17 cellular contexts compared by ENCODE assay signal in genomic region chr9:131491001-131491710, GRCh38. TPM values are rescaled to one million over a fixed set of nuclear protein-coding genes. Genes with fewer than 3 reads are reported as not detected.
A peak's percentile ranks its signal among the peaks of the same experiment; 100 is the strongest.
DNase-seq lines count a peak whose midpoint lies in the region; ATAC-seq, FAIRE-seq and TF ChIP-seq lines count a peak whose summit lies in the region.
"Had no signal": no experiment of that assay in that cellular context is flagged by ENCODE, and none has a peak within 500 bp of the region (broad histone marks: within the 10 kb centered on the region; RNA-seq: fewer than 3 reads in every experiment).

No MANE protein-coding gene starts in this region.

- H3K9me3 Mint-ChIP-seq in MCF 10A (ENCODE audit: unreplicated experiment): no peaks in the 10 kb centered on the region

- H2AFZ ChIP-seq in HepG2 (ENCODE audit: low read length) (no peak overlapping the region), K562 (ENCODE audit: low read depth, low read length) (no peak overlapping the region)
- H2AFZ ChIP-seq: PC-9 had no signal

- H3K27ac ChIP-seq in HepG2 (ENCODE audit: extremely low read length, insufficient read depth, low read length) (no peak overlapping the region), right lobe of liver (no peak overlapping the region), K562 (ENCODE audit: extremely low read depth, low read depth, low read length) (no peak overlapping the region)
- H3K27ac ChIP-seq: KMS-11, PC-9 had no signal

- in situ Hi-C loops in HepG2 (cut with HindIII; ENCODE audit: extremely low pct_ligation_motif_present, low pct_unique_long_range_greater_than_20kb): no loop called here
- in situ Hi-C loops in K562 (cut with MboI): no loop called here

- no peaks in the 10 kb centered on the region for H3K27me3 Mint-ChIP-seq in MCF 10A (ENCODE audit: insufficient read depth, unreplicated experiment)

- POLR2A ChIA-PET in HepG2 (lab: Yijun Ruan, JAX) (no interaction called here), K562 (lab: Yijun Ruan, JAX) (interaction anchor here (1.2 to 3.0 kb wide), 2 partner anchors 9 to 12 kb away, joined by 3 to 12 read pairs; no protein-coding TSS in a partner anchor), HEK293T (lab: Yijun Ruan, JAX) (no interaction called here), MCF 10A (lab: Yijun Ruan, JAX) (interaction anchor here (1.2 kb wide), 1 partner anchor 27 kb away, joined by 4 read pairs; no protein-coding TSS in a partner anchor)

- no peak overlapping the region for H3K4me3 Mint-ChIP-seq in MCF 10A (ENCODE audit: unreplicated experiment)
- H3K4me3 Mint-ChIP-seq: CD14-positive monocyte had no signal

- peaks cover 94% of the 10 kb centered on the region for H3K36me3 Mint-ChIP-seq in MCF 10A (ENCODE audit: insufficient read depth, unreplicated experiment)

- no peaks in the 10 kb centered on the region for H3K4me1 ChIP-seq in HepG2 (ENCODE audit: insufficient read depth, low read length)
- H3K4me1 ChIP-seq in right lobe of liver: no peaks in the 10 kb centered on the region
- H3K4me1 ChIP-seq in K562 (replicated peaks in 1 of 2; ENCODE audit: control insufficient read depth in 2 of 2, insufficient read depth in 2 of 2, low read length in 2 of 2): no peaks in the 10 kb centered on the region

- H3K4me3 ChIP-seq in HepG2 (replicated peaks in 1 of 3; ENCODE audit: insufficient read depth in 1 of 3, low read depth in 2 of 3, low read length in 3 of 3): no peak overlapping the region
- no peak overlapping the region for H3K4me3 ChIP-seq in right lobe of liver
- no peak overlapping the region for H3K4me3 ChIP-seq in K562
- H3K4me3 ChIP-seq: PC-9 had no signal

- TF ChIP-seq CTCF in HepG2 (CRISPR knock-in tag; IDR thresholded peaks at IDR 0.05) (no peak), right lobe of liver (IDR thresholded peaks at IDR 0.05) (no peak), K562 (IDR thresholded peaks at IDR 0.05 in 2 of 3, conservative IDR thresholded peaks at IDR 0.05 in 1 of 3; ENCODE audit: insufficient read depth in 2 of 3, low read depth in 1 of 3, low read length in 3 of 3) (no peak), MCF 10A (IDR thresholded peaks at IDR 0.05; ENCODE audit: unreplicated experiment) (no peak)

- H3K9me3 ChIP-seq in HepG2 (ENCODE audit: low read length): no peaks in the 10 kb centered on the region
- no peaks in the 10 kb centered on the region for H3K9me3 ChIP-seq in right lobe of liver
- no peaks in the 10 kb centered on the region for H3K9me3 ChIP-seq in K562 (replicated peaks; ENCODE audit: control insufficient read depth, insufficient read depth, low read depth, low read length)

- BruUV-seq in HepG2 (replicated peaks; lab: Mats Ljungman, UMichigan) (no TSS peak), K562 (replicated peaks; lab: Mats Ljungman, UMichigan) (no TSS peak), MCF 10A (replicated peaks; lab: Mats Ljungman, UMichigan) (no TSS peak)

- CTCF ChIA-PET in HepG2 (lab: Yijun Ruan, JAX; ENCODE audit: low intra/inter-chr PET ratio, low total read pairs) (no interaction called here), K562 (lab: Yijun Ruan, JAX; ENCODE audit: low intra/inter-chr PET ratio) (no interaction called here), HEK293T (lab: Yijun Ruan, JAX) (no interaction called here), MCF 10A (lab: Yijun Ruan, JAX) (no interaction called here)

- FAIRE-seq in HepG2 (lab: Jason Lieb, UNC): no peak
- FAIRE-seq in K562 (lab: Jason Lieb, UNC): no peak

- H3K27me3 ChIP-seq in HepG2 (ENCODE audit: control insufficient read depth in 1 of 2, insufficient read depth in 2 of 2, low read length in 2 of 2) (no peaks in the 10 kb centered on the region), right lobe of liver (no peaks in the 10 kb centered on the region), K562 (ENCODE audit: control insufficient read depth in 2 of 2, insufficient read depth in 2 of 2, low read length in 2 of 2) (no peaks in the 10 kb centered on the region)

- DNase-seq in HepG2 (ENCODE audit: low spot score) (no peak), right lobe of liver (no peak), K562 (ENCODE audit: extremely low read depth in 1 of 4, low spot score in 3 of 4) (no peak), middle frontal gyrus (ENCODE audit: extremely low spot score, low spot score) (peak; percentile 40), HEK293T (ENCODE audit: extremely low spot score) (no peak), MCF 10A (ENCODE audit: unreplicated experiment) (no peak)
- DNase-seq: HCEC 1CT, NCI-H1092, NCI-H524, PC-9 had no signal

- no peak overlapping the region for H3K9ac ChIP-seq in HepG2 (ENCODE audit: insufficient read depth, low read depth, low read length)
- H3K9ac ChIP-seq in K562 (ENCODE audit: insufficient read depth in 1 of 2, low read depth in 2 of 2, low read length in 2 of 2): no peak overlapping the region
- H3K9ac ChIP-seq: KMS-11 had no signal

- H3K4me2 ChIP-seq in HepG2 (ENCODE audit: low read depth, low read length) (no peak overlapping the region), K562 (ENCODE audit: insufficient read depth, low read length) (no peak overlapping the region)
- H3K4me2 ChIP-seq: KMS-11, PC-9 had no signal

- H3K27ac Mint-ChIP-seq in MCF 10A (ENCODE audit: low read depth, unreplicated experiment): no peak overlapping the region

- TF ChIP-seq EP300 in HepG2 (IDR thresholded peaks at IDR 0.05; ENCODE audit: low read depth in 2 of 2, low read length in 2 of 2): no peak
- no peak for TF ChIP-seq EP300 in HepG2 (CRISPR knock-in tag; IDR thresholded peaks at IDR 0.05; ENCODE audit: borderline replicate concordance)
- TF ChIP-seq EP300 in K562 (IDR thresholded peaks at IDR 0.05; ENCODE audit: low read length): no peak

- TF ChIP-seq POLR2A in HepG2 (IDR thresholded peaks at IDR 0.05; ENCODE audit: insufficient read depth in 1 of 2, low read depth in 2 of 2, low read length in 2 of 2) (no peak), right lobe of liver (IDR thresholded peaks at IDR 0.05) (no peak), K562 (conservative IDR thresholded peaks at IDR 0.05) (no peak)

- H3K9me1 ChIP-seq in K562 (ENCODE audit: control insufficient read depth, insufficient read depth, low read length): peaks cover 4% of the 10 kb centered on the region

- intact Hi-C loops in HepG2 (cut with micrococcal nuclease; ENCODE audit: unreplicated experiment) (no loop called here), right lobe of liver (cut with DNase I) (no loop called here), K562 (cut with micrococcal nuclease) (no loop called here), MCF 10A (cut with micrococcal nuclease) (no loop called here)

- H3K4me1 Mint-ChIP-seq in MCF 10A (ENCODE audit: insufficient read depth, unreplicated experiment): no peaks in the 10 kb centered on the region
- H3K4me1 Mint-ChIP-seq: CD14-positive monocyte had no signal

- H4K20me1 ChIP-seq in HepG2 (ENCODE audit: insufficient read depth, low read length) (0 out of 2 replicates have a peak, but pooled peaks cover 3% of the 10 kb centered on the region), K562 (replicated peaks; ENCODE audit: control insufficient read depth, insufficient read depth, low read length) (peaks cover 14% of the 10 kb centered on the region)

- no peak for ATAC-seq in HepG2
- ATAC-seq in right lobe of liver: no peak
- ATAC-seq in K562: no peak
- no peak for ATAC-seq in HG03196 (IDR thresholded peaks at IDR 0.05; ENCODE audit: unreplicated experiment)
- no peak for ATAC-seq in HG03565 (IDR thresholded peaks at IDR 0.05; ENCODE audit: unreplicated experiment)

- H3K79me2 ChIP-seq in HepG2 (ENCODE audit: insufficient read depth, low read length) (no peaks in the 10 kb centered on the region), K562 (ENCODE audit: control insufficient read depth, insufficient read depth, low read length) (no peaks in the 10 kb centered on the region)

- WGBS in HepG2 (ENCODE audit: low lambda C conversion rate): 98% methylated on average over 20 of the region's 20 CpGs
- 90% methylated on average over 8 of the region's 20 CpGs for WGBS in right lobe of liver (ENCODE audit: insufficient coverage, low coverage, low lambda C conversion rate, missing lambda C conversion rate)
- WGBS in K562 (ENCODE audit: insufficient coverage, low coverage, missing lambda C conversion rate): 96% methylated on average over 18 of the region's 20 CpGs

- TF ChIP-seq RAD21 in HepG2 (CRISPR knock-in tag; IDR thresholded peaks at IDR 0.05): no peak
- no peak for TF ChIP-seq RAD21 in K562 (CRISPR knock-in tag; conservative IDR thresholded peaks at IDR 0.05 in 1 of 2, IDR thresholded peaks at IDR 0.05 in 1 of 2)

- H3K36me3 ChIP-seq in HepG2 (replicated peaks in 1 of 2; ENCODE audit: control insufficient read depth in 1 of 2, insufficient read depth in 2 of 2, low read length in 2 of 2): peaks cover 69 to 98% of the 10 kb centered on the region in 2 experiments
- H3K36me3 ChIP-seq in right lobe of liver: peaks cover 4 to 99% (median 69%) of the 10 kb centered on the region in 4 donors
- H3K36me3 ChIP-seq in K562 (ENCODE audit: control insufficient read depth, insufficient read depth, low read length): peaks cover 99% of the 10 kb centered on the region

RNA-seq across cellular contexts. Expression of gene POMT1, which starts 11.6 kb away (rescaled TPM):
- total RNA-seq in HepG2 (2016; rRNA removed; fragmentation: Illumina TruSeq; extraction: Trizol) (6.3 and 21.6 TPM in 2 replicates), right lobe of liver (10 to 100 TPM; 14.3 to 17.7 (median 15.7) TPM), K562 (2014; rRNA removed) (14.6 and 21.3 TPM in 2 replicates), K562 (2014; rRNA removed; fragmentation: Illumina TruSeq; extraction: Trizol) (8.6 TPM in 2 replicates), K562 (2015; rRNA removed; fragmentation: Illumina TruSeq; extraction: Trizol) (15.6 and 15.7 TPM in 2 replicates), K562 (2021) (23.4 and 23.5 TPM in 2 replicates), MCF 10A (2022) (19.7 and 24.5 TPM in 2 replicates)
- 5.0 and 6.5 TPM in 2 replicates for total RNA-seq in HepG2 (2016; cell fraction: cytosol; rRNA removed; fragmentation: Illumina TruSeq; extraction: Trizol; ENCODE audit: low read depth)
- total RNA-seq in HepG2 (2016; cell fraction: insoluble cytoplasmic fraction; rRNA removed; fragmentation: Illumina TruSeq; extraction: Trizol): 5.8 and 22.8 TPM in 2 replicates
- 5.6 and 5.9 TPM in 2 replicates for total RNA-seq in HepG2 (2016; cell fraction: membrane; rRNA removed; fragmentation: Illumina TruSeq; extraction: Trizol)
- total RNA-seq in HepG2 (2016; cell fraction: nucleus; rRNA removed; fragmentation: Illumina TruSeq; extraction: Trizol): 28.2 and 33.1 TPM in 2 replicates
- polyA plus RNA-seq in HepG2 (2011; rRNA removed) (22.7 and 27.1 TPM in 2 replicates), K562 (2011; rRNA removed) (15.3 and 21.6 TPM in 2 replicates), K562 (2014; fragmentation: Illumina TruSeq; extraction: Trizol) (13.7 and 15.3 TPM in 2 replicates), K562 (2014; fragmentation: Nextera tagmentation; extraction: Ambion mirVana) (1 to 10 TPM; 1.8 to 2.1 TPM), K562 (2014; rRNA removed) (15.4 and 18.2 TPM in 2 replicates)
- polyA plus RNA-seq in HepG2 (2011; cell fraction: cytosol; rRNA removed): 9.8 and 11.4 TPM in 2 replicates
- polyA plus RNA-seq in HepG2 (2011; cell fraction: nucleus; rRNA removed): 211 and 287 TPM in 2 replicates
- 17.9 and 24.4 TPM in 2 replicates for polyA plus RNA-seq in HepG2 (2012)
- 1.9 and 2.4 TPM in 2 replicates for polyA plus RNA-seq in HepG2 (2016; cell fraction: cytosol; fragmentation: Illumina TruSeq; extraction: Trizol; ENCODE audit: low read depth)
- polyA plus RNA-seq in HepG2 (2016; cell fraction: insoluble cytoplasmic fraction; fragmentation: Illumina TruSeq; extraction: Trizol; ENCODE audit: low read depth): 5.5 and 6.3 TPM in 2 replicates
- polyA plus RNA-seq in HepG2 (2016; cell fraction: membrane; fragmentation: Illumina TruSeq; extraction: Trizol; ENCODE audit: low read depth): 2.9 and 3.8 TPM in 2 replicates
- polyA plus RNA-seq in HepG2 (2016; cell fraction: nucleus; fragmentation: Illumina TruSeq; extraction: Trizol; ENCODE audit: insufficient read depth, low read depth): 70.0 and 76.8 TPM in 2 replicates
- polyA minus RNA-seq in HepG2 (2011; rRNA and poly(A)+ RNA removed; ENCODE audit: low replicate concordance): 18.6 and 32.0 TPM in 2 replicates
- 4.6 and 4.7 TPM in 2 replicates for polyA minus RNA-seq in HepG2 (2011; cell fraction: cytosol; rRNA and poly(A)+ RNA removed)
- polyA minus RNA-seq in HepG2 (2011; cell fraction: nucleus; rRNA and poly(A)+ RNA removed): 15.3 and 23.9 TPM in 2 replicates
- 98.5 and 154 TPM in 2 replicates for total RNA-seq in K562 (2011; cell fraction: chromatin; rRNA removed; ENCODE audit: low replicate concordance)
- 72.6 and 96.6 TPM in 2 replicates for total RNA-seq in K562 (2011; cell fraction: nucleolus; rRNA removed)
- total RNA-seq in K562 (2011; cell fraction: nucleoplasm; rRNA removed): 78.2 and 78.3 TPM in 2 replicates
- 16.0 and 17.4 TPM in 2 replicates for polyA plus RNA-seq in K562 (2011; cell fraction: cytosol; rRNA removed)
- polyA plus RNA-seq in K562 (2011; cell fraction: nucleus; rRNA removed): 117 and 121 TPM in 2 replicates
- 22.0 and 30.6 TPM in 2 replicates for polyA plus RNA-seq in K562 (2012)
- polyA minus RNA-seq in K562 (2011; rRNA and poly(A)+ RNA removed): 9.2 and 14.3 TPM in 2 replicates
- 6.6 and 8.9 TPM in 2 replicates for polyA minus RNA-seq in K562 (2011; cell fraction: cytosol; rRNA and poly(A)+ RNA removed)
- 11.7 and 17.9 TPM in 2 replicates for polyA minus RNA-seq in K562 (2011; cell fraction: nucleus; rRNA and poly(A)+ RNA removed)

RNA-seq across cellular contexts. Expression of gene UCK1, which starts 39.9 kb away (rescaled TPM):
- 24.1 and 25.3 TPM in 2 replicates for total RNA-seq in HepG2 (2016; rRNA removed; fragmentation: Illumina TruSeq; extraction: Trizol)
- total RNA-seq in HepG2 (2016; cell fraction: cytosol; rRNA removed; fragmentation: Illumina TruSeq; extraction: Trizol; ENCODE audit: low read depth): 15.3 and 19.7 TPM in 2 replicates
- 23.3 and 24.1 TPM in 2 replicates for total RNA-seq in HepG2 (2016; cell fraction: insoluble cytoplasmic fraction; rRNA removed; fragmentation: Illumina TruSeq; extraction: Trizol)
- total RNA-seq in HepG2 (2016; cell fraction: membrane; rRNA removed; fragmentation: Illumina TruSeq; extraction: Trizol): 33.2 and 36.4 TPM in 2 replicates
- 15.4 and 16.5 TPM in 2 replicates for total RNA-seq in HepG2 (2016; cell fraction: nucleus; rRNA removed; fragmentation: Illumina TruSeq; extraction: Trizol)
- 11.0 and 15.3 TPM in 2 replicates for polyA plus RNA-seq in HepG2 (2011; rRNA removed)
- 14.5 and 15.9 TPM in 2 replicates for polyA plus RNA-seq in HepG2 (2011; cell fraction: cytosol; rRNA removed)
- 23.4 and 24.9 TPM in 2 replicates for polyA plus RNA-seq in HepG2 (2011; cell fraction: nucleus; rRNA removed)
- polyA plus RNA-seq in HepG2 (2012): 12.9 and 14.6 TPM in 2 replicates
- 19.2 and 25.0 TPM in 2 replicates for polyA plus RNA-seq in HepG2 (2016; cell fraction: cytosol; fragmentation: Illumina TruSeq; extraction: Trizol; ENCODE audit: low read depth)
- polyA plus RNA-seq in HepG2 (2016; cell fraction: insoluble cytoplasmic fraction; fragmentation: Illumina TruSeq; extraction: Trizol; ENCODE audit: low read depth): 27.5 and 27.7 TPM in 2 replicates
- polyA plus RNA-seq in HepG2 (2016; cell fraction: membrane; fragmentation: Illumina TruSeq; extraction: Trizol; ENCODE audit: low read depth): 32.5 and 35.5 TPM in 2 replicates
- 32.5 and 35.4 TPM in 2 replicates for polyA plus RNA-seq in HepG2 (2016; cell fraction: nucleus; fragmentation: Illumina TruSeq; extraction: Trizol; ENCODE audit: insufficient read depth, low read depth)
- polyA minus RNA-seq in HepG2 (2011; rRNA and poly(A)+ RNA removed; ENCODE audit: low replicate concordance): 11.4 and 48.7 TPM in 2 replicates
- polyA minus RNA-seq in HepG2 (2011; cell fraction: cytosol; rRNA and poly(A)+ RNA removed): 6.5 and 6.8 TPM in 2 replicates
- polyA minus RNA-seq in HepG2 (2011; cell fraction: nucleus; rRNA and poly(A)+ RNA removed): 8.3 and 8.5 TPM in 2 replicates
- total RNA-seq in right lobe of liver: 10 to 100 TPM; 18.4 to 32.1 (median 27.8) TPM
- total RNA-seq in K562 (2011; cell fraction: chromatin; rRNA removed; ENCODE audit: low replicate concordance): 22.3 and 45.1 TPM in 2 replicates
- 32.7 and 35.9 TPM in 2 replicates for total RNA-seq in K562 (2011; cell fraction: nucleolus; rRNA removed)
- total RNA-seq in K562 (2011; cell fraction: nucleoplasm; rRNA removed): 26.6 and 29.1 TPM in 2 replicates
- 25.6 and 27.5 TPM in 2 replicates for total RNA-seq in K562 (2014; rRNA removed)
- 6.4 and 7.5 TPM in 2 replicates for total RNA-seq in K562 (2014; rRNA removed; fragmentation: Illumina TruSeq; extraction: Trizol)
- 16.1 and 16.2 TPM in 2 replicates for total RNA-seq in K562 (2015; rRNA removed; fragmentation: Illumina TruSeq; extraction: Trizol)
- 16.9 and 19.8 TPM in 2 replicates for total RNA-seq in K562 (2021)
- 16.4 and 17.2 TPM in 2 replicates for polyA plus RNA-seq in K562 (2011; rRNA removed)
- polyA plus RNA-seq in K562 (2011; cell fraction: cytosol; rRNA removed): 18.3 and 27.1 TPM in 2 replicates
- polyA plus RNA-seq in K562 (2011; cell fraction: nucleus; rRNA removed): 22.7 and 38.5 TPM in 2 replicates
- polyA plus RNA-seq in K562 (2012): 18.1 and 20.7 TPM in 2 replicates
- 13.2 and 21.3 TPM in 2 replicates for polyA plus RNA-seq in K562 (2014; fragmentation: Illumina TruSeq; extraction: Trizol)
- polyA plus RNA-seq in K562 (2014; fragmentation: Nextera tagmentation; extraction: Ambion mirVana): under 1 TPM; 0.27 to 0.48 TPM
- polyA plus RNA-seq in K562 (2014; rRNA removed): 20.3 and 25.2 TPM in 2 replicates
- polyA minus RNA-seq in K562 (2011; rRNA and poly(A)+ RNA removed): 7.2 and 10.9 TPM in 2 replicates
- polyA minus RNA-seq in K562 (2011; cell fraction: cytosol; rRNA and poly(A)+ RNA removed): 9.7 and 10.8 TPM in 2 replicates
- polyA minus RNA-seq in K562 (2011; cell fraction: nucleus; rRNA and poly(A)+ RNA removed): 10.2 and 12.7 TPM in 2 replicates
- 20.0 and 22.7 TPM in 2 replicates for total RNA-seq in MCF 10A (2022)

RNA-seq across cellular contexts. Expression of gene PRRT1B, which starts 54.2 kb away (rescaled TPM):
- not detected in 2 replicates for total RNA-seq in HepG2 (2016; rRNA removed; fragmentation: Illumina TruSeq; extraction: Trizol)
- total RNA-seq in HepG2 (2016; cell fraction: cytosol; rRNA removed; fragmentation: Illumina TruSeq; extraction: Trizol; ENCODE audit: low read depth): not detected in 2 replicates
- total RNA-seq in HepG2 (2016; cell fraction: insoluble cytoplasmic fraction; rRNA removed; fragmentation: Illumina TruSeq; extraction: Trizol): not detected in 2 replicates
- not detected in 2 replicates for total RNA-seq in HepG2 (2016; cell fraction: membrane; rRNA removed; fragmentation: Illumina TruSeq; extraction: Trizol)
- total RNA-seq in HepG2 (2016; cell fraction: nucleus; rRNA removed; fragmentation: Illumina TruSeq; extraction: Trizol): not detected in 2 replicates
- not detected in 2 replicates for polyA plus RNA-seq in HepG2 (2011; rRNA removed)
- not detected in 2 replicates for polyA plus RNA-seq in HepG2 (2011; cell fraction: cytosol; rRNA removed)
- not detected in 2 replicates for polyA plus RNA-seq in HepG2 (2011; cell fraction: nucleus; rRNA removed)
- polyA plus RNA-seq in HepG2 (2012): not detected in 2 replicates
- not detected in 2 replicates for polyA plus RNA-seq in HepG2 (2016; cell fraction: cytosol; fragmentation: Illumina TruSeq; extraction: Trizol; ENCODE audit: low read depth)
- polyA plus RNA-seq in HepG2 (2016; cell fraction: insoluble cytoplasmic fraction; fragmentation: Illumina TruSeq; extraction: Trizol; ENCODE audit: low read depth): not detected in 2 replicates
- not detected in 2 replicates for polyA plus RNA-seq in HepG2 (2016; cell fraction: membrane; fragmentation: Illumina TruSeq; extraction: Trizol; ENCODE audit: low read depth)
- not detected in 2 replicates for polyA plus RNA-seq in HepG2 (2016; cell fraction: nucleus; fragmentation: Illumina TruSeq; extraction: Trizol; ENCODE audit: insufficient read depth, low read depth)
- polyA minus RNA-seq in HepG2 (2011; rRNA and poly(A)+ RNA removed; ENCODE audit: low replicate concordance): not detected in 2 replicates
- not detected in 2 replicates for polyA minus RNA-seq in HepG2 (2011; cell fraction: cytosol; rRNA and poly(A)+ RNA removed)
- not detected in 2 replicates for polyA minus RNA-seq in HepG2 (2011; cell fraction: nucleus; rRNA and poly(A)+ RNA removed)
- 1 to 10 TPM in 4 of 6 experiments, under 1 TPM in 2; 0.25 to 7.3 (median 2.4) TPM for total RNA-seq in right lobe of liver
- total RNA-seq in K562 (2011; cell fraction: chromatin; rRNA removed; ENCODE audit: low replicate concordance): not detected in 2 replicates
- total RNA-seq in K562 (2011; cell fraction: nucleolus; rRNA removed): not detected in 2 replicates
- total RNA-seq in K562 (2011; cell fraction: nucleoplasm; rRNA removed): not detected in 2 replicates
- total RNA-seq in K562 (2014; rRNA removed): not detected in 2 replicates
- not detected in 2 replicates for total RNA-seq in K562 (2014; rRNA removed; fragmentation: Illumina TruSeq; extraction: Trizol)
- not detected in 2 replicates for total RNA-seq in K562 (2015; rRNA removed; fragmentation: Illumina TruSeq; extraction: Trizol)
- total RNA-seq in K562 (2021): not detected in 2 replicates
- polyA plus RNA-seq in K562 (2011; rRNA removed): not detected in 2 replicates
- polyA plus RNA-seq in K562 (2011; cell fraction: cytosol; rRNA removed): not detected in 2 replicates
- not detected in 2 replicates for polyA plus RNA-seq in K562 (2011; cell fraction: nucleus; rRNA removed)
- not detected in 2 replicates for polyA plus RNA-seq in K562 (2012)
- polyA plus RNA-seq in K562 (2014; fragmentation: Illumina TruSeq; extraction: Trizol): not detected in 2 replicates
- not detected for polyA plus RNA-seq in K562 (2014; fragmentation: Nextera tagmentation; extraction: Ambion mirVana)
- not detected in 2 replicates for polyA plus RNA-seq in K562 (2014; rRNA removed)
- polyA minus RNA-seq in K562 (2011; rRNA and poly(A)+ RNA removed): not detected in 2 replicates
- polyA minus RNA-seq in K562 (2011; cell fraction: cytosol; rRNA and poly(A)+ RNA removed): not detected in 2 replicates
- polyA minus RNA-seq in K562 (2011; cell fraction: nucleus; rRNA and poly(A)+ RNA removed): not detected in 2 replicates
- not detected in 2 replicates for total RNA-seq in MCF 10A (2022)
- total RNA-seq: A673, M059J, PC-9, SK-MEL-5 had no signal
- polyA plus RNA-seq: CD14-positive monocyte had no signal

Comparison
In these comparisons a context has a peak if more than half of its experiments do, and no peak if none do; other contexts are left out.
1. POLR2A ChIA-PET loops: an anchor here in K562 (1.2 to 3.0 kb wide) and MCF 10A (1.2 kb wide); none called in HepG2 and HEK293T.
2. Of the 241 proteins assayed by ChIP-seq in both HepG2 and K562: peak only in HepG2: none; only in K562: RBM22; in both: none; in neither: 240.